Comparison of ENCODE assay signal across 23 cellular contexts in genomic region chr13:111657013-111657412, GRCh38.
"Had no signal": no experiment of that assay in that cellular context is flagged by ENCODE, and none has a peak within 500 bp of the region (broad histone marks: within the 10 kb centered on the region; RNA-seq: fewer than 3 reads in every experiment).

No MANE protein-coding gene starts in this region.

- H3K4me1 Mint-ChIP-seq: activated naive CD8-positive, alpha-beta T cell treated with anti-CD3 and anti-CD28 coated beads, Interleukin-2, amount 10 ng/mL, durations not matched to agents 7 days and 5 days; stimulated activated memory B cell treated with anti-CD40 and anti-IgM and Interleukin-4, amounts not matched to agents 10 μg/mL and 1 μg/mL and 100 μg/mL, for 72 hours; T-cell had no signal

- H3K27me3 Mint-ChIP-seq: activated naive CD8-positive, alpha-beta T cell treated with anti-CD3 and anti-CD28 coated beads, Interleukin-2, amount 10 ng/mL, durations not matched to agents 7 days and 5 days; dendritic cell treated with granulocyte-macrophage colony-stimulating factor and Interleukin-4, amounts not matched to agents 40 ng/mL and 50 ng/mL, for 4 days; stimulated activated memory B cell treated with anti-CD40 and anti-IgM and Interleukin-4, amounts not matched to agents 10 μg/mL and 1 μg/mL and 100 μg/mL, for 72 hours had no signal

- H3K9me3 Mint-ChIP-seq: activated naive CD8-positive, alpha-beta T cell treated with anti-CD3 and anti-CD28 coated beads, Interleukin-2, amount 10 ng/mL, durations not matched to agents 7 days and 5 days; dendritic cell treated with granulocyte-macrophage colony-stimulating factor and Interleukin-4, amounts not matched to agents 40 ng/mL and 50 ng/mL, for 4 days; stimulated activated memory B cell treated with anti-CD40 and anti-IgM and Interleukin-4, amounts not matched to agents 10 μg/mL and 1 μg/mL and 100 μg/mL, for 72 hours; T-cell; T-helper 2 cell treated with Interferon-gamma antibody and Interleukin-4, amounts not matched to agents 5 μg/mL and 100 μg/mL, for 36 hours had no signal

- H3K36me3 Mint-ChIP-seq: activated naive CD8-positive, alpha-beta T cell treated with anti-CD3 and anti-CD28 coated beads, Interleukin-2, amount 10 ng/mL, durations not matched to agents 7 days and 5 days; stimulated activated memory B cell treated with anti-CD40 and anti-IgM and Interleukin-4, amounts not matched to agents 10 μg/mL and 1 μg/mL and 100 μg/mL, for 72 hours; T-cell had no signal

- H3K4me3 Mint-ChIP-seq: activated CD8-positive, alpha-beta T cell treated with anti-CD3 and anti-CD28 coated beads, Interleukin-2, amount 10 ng/mL, durations not matched to agents 7 days and 5 days; activated naive CD8-positive, alpha-beta T cell treated with anti-CD3 and anti-CD28 coated beads, Interleukin-2, amount 10 ng/mL, durations not matched to agents 7 days and 5 days; dendritic cell treated with granulocyte-macrophage colony-stimulating factor and Interleukin-4, amounts not matched to agents 40 ng/mL and 50 ng/mL, for 4 days; stimulated activated memory B cell treated with anti-CD40 and anti-IgM and Interleukin-4, amounts not matched to agents 10 μg/mL and 1 μg/mL and 100 μg/mL, for 72 hours; T-cell; T-helper 2 cell treated with Interferon-gamma antibody and Interleukin-4, amounts not matched to agents 5 μg/mL and 100 μg/mL, for 36 hours had no signal

- DNase-seq: activated CD4-positive, alpha-beta T cell treated with anti-CD3 and anti-CD28 coated beads, Interleukin-2, amount 50 U/mL, for 1 hour; activated CD4-positive, CD25-positive, alpha-beta regulatory T cell treated with anti-CD3 and anti-CD28 coated beads, Interleukin-2, amount 50 U/mL, for 72 hours; activated CD8-positive, alpha-beta T cell treated with anti-CD3 and anti-CD28 coated beads, Interleukin-2, amount 10 ng/mL, durations not matched to agents 7 days and 5 days; activated naive CD4-positive, alpha-beta T cell; activated naive CD8-positive, alpha-beta T cell treated with anti-CD3 and anti-CD28 coated beads, Interleukin-2, amount 10 ng/mL, durations not matched to agents 7 days and 5 days; activated T-cell treated with anti-CD3 and anti-CD28 coated beads, Interleukin-2, amount 50 U/mL, for 1 hour; amniotic stem cell; effector CD8-positive, alpha-beta T cell; erythroblast; foreskin fibroblast; lower lobe of right lung; mesendoderm; mucosa of descending colon; sigmoid colon; stimulated activated CD4-positive, alpha-beta T cell treated with anti-CD3 and anti-CD28 coated beads, Interleukin-15, amount 100 ng/mL, for 24 hours; stomach; T-cell; transverse colon; WERI-Rb-1 had no signal

- ATAC-seq: activated CD8-positive, alpha-beta T cell treated with anti-CD3 and anti-CD28 coated beads, Interleukin-2, amount 10 ng/mL, durations not matched to agents 7 days and 5 days; left lobe of liver; lower lobe of right lung; mucosa of descending colon; stimulated activated memory B cell treated with anti-CD40 and anti-IgM and Interleukin-4, amounts not matched to agents 10 μg/mL and 1 μg/mL and 100 μg/mL, for 72 hours; T-cell had no signal

- H3K27ac Mint-ChIP-seq: activated CD8-positive, alpha-beta T cell treated with anti-CD3 and anti-CD28 coated beads, Interleukin-2, amount 10 ng/mL, durations not matched to agents 7 days and 5 days; activated naive CD8-positive, alpha-beta T cell treated with anti-CD3 and anti-CD28 coated beads, Interleukin-2, amount 10 ng/mL, durations not matched to agents 7 days and 5 days; dendritic cell treated with granulocyte-macrophage colony-stimulating factor and Interleukin-4, amounts not matched to agents 40 ng/mL and 50 ng/mL, for 4 days; stimulated activated memory B cell treated with anti-CD40 and anti-IgM and Interleukin-4, amounts not matched to agents 10 μg/mL and 1 μg/mL and 100 μg/mL, for 72 hours; T-cell; T-helper 2 cell treated with Interferon-gamma antibody and Interleukin-4, amounts not matched to agents 5 μg/mL and 100 μg/mL, for 36 hours had no signal
